ENCODE assay signal across 10 cellular contexts in genomic region chr1:41811051-41811795, GRCh38.
DNase-seq lines count a peak whose midpoint lies in the region; ATAC-seq, FAIRE-seq and TF ChIP-seq lines count a peak whose summit lies in the region.
"Had no signal": no experiment of that assay in that cellular context is flagged by ENCODE, and none has a peak within 500 bp of the region (broad histone marks: within the 10 kb centered on the region; RNA-seq: fewer than 3 reads in every experiment).

No MANE protein-coding gene starts in this region.

- ATAC-seq in GM21786 (IDR thresholded peaks at IDR 0.05; ENCODE audit: unreplicated experiment): no peak
- ATAC-seq in esophagus mucosa: no peak
- no peak for ATAC-seq in GM21447 (IDR thresholded peaks at IDR 0.05; ENCODE audit: unreplicated experiment)

- no peak for TF ChIP-seq CTCF in colonic mucosa (IDR thresholded peaks at IDR 0.05)

- no peak overlapping the region for H3K9ac ChIP-seq in colonic mucosa (ENCODE audit: low read depth in 2 of 2, low read length in 2 of 2)

- no peaks in the 10 kb centered on the region for H3K27me3 ChIP-seq in colonic mucosa
- H3K27me3 ChIP-seq: breast epithelium had no signal

- H3K36me3 ChIP-seq in colonic mucosa: no peaks in the 10 kb centered on the region
- H3K36me3 ChIP-seq: breast epithelium had no signal

- no peak overlapping the region for H3K4me3 ChIP-seq in colonic mucosa
- H3K4me3 ChIP-seq: breast epithelium had no signal

- no peak for DNase-seq in GM12892 (ENCODE audit: insufficient read length)
- peak; percentile 72 for DNase-seq in SIG-M5 treated with dmso at 0.1 percent for 504 hours (lab: John Stamatoyannopoulos, UW; ENCODE audit: unreplicated experiment)
- DNase-seq in activated naive CD4-positive, alpha-beta T cell treated with anti-CD3 and anti-CD28 coated beads, Interleukin-2, amount 50 U/mL, for 16 hours: peak; percentile 55
- peak; percentile 61 for DNase-seq in stimulated activated CD4-positive, alpha-beta T cell treated with anti-CD3 and anti-CD28 coated beads, Interleukin-4, amount 100 ng/mL, for 1 hour
- DNase-seq in colonic mucosa: no peak
- DNase-seq: GOT3 had no signal

- intact Hi-C loops in colonic mucosa (cut with DNase I): no loop called here

- FAIRE-seq in GM12892 (lab: Jason Lieb, UNC): peak; percentile 48

- no peaks in the 10 kb centered on the region for H3K9me3 ChIP-seq in colonic mucosa
- H3K9me3 ChIP-seq: breast epithelium had no signal

- TF ChIP-seq POLR2A in GM12892 (IDR thresholded peaks at IDR 0.05; ENCODE audit: low read depth, low read length): no peak

- no peaks in the 10 kb centered on the region for H3K4me1 ChIP-seq in colonic mucosa
- H3K4me1 ChIP-seq: breast epithelium had no signal

- H3K27ac ChIP-seq in colonic mucosa: no peak overlapping the region
- H3K27ac ChIP-seq: breast epithelium had no signal

Comparison
In these comparisons a context has a peak if more than half of its experiments do, and no peak if none do; other contexts are left out.
1. DNase-seq: peak in SIG-M5 treated with dmso at 0.1 percent for 504 hours (single experiment), activated naive CD4-positive, alpha-beta T cell treated with anti-CD3 and anti-CD28 coated beads, Interleukin-2, amount 50 U/mL, for 16 hours (single experiment) and stimulated activated CD4-positive, alpha-beta T cell treated with anti-CD3 and anti-CD28 coated beads, Interleukin-4, amount 100 ng/mL, for 1 hour (single experiment); none in GM12892 (single experiment) and colonic mucosa (single experiment).